In genomic region chr2:11798946-11799495, GRCh38 we compare ENCODE assay signal across 26 cellular contexts.
"Had no signal": no experiment of that assay in that cellular context is flagged by ENCODE, and none has a peak within 500 bp of the region (broad histone marks: within the 10 kb centered on the region; RNA-seq: fewer than 3 reads in every experiment).

No MANE protein-coding gene starts in this region.

- DNase-seq: activated CD4-positive, alpha-beta T cell treated with anti-CD3 and anti-CD28 coated beads for 4 hours; activated CD4-positive, alpha-beta T cell treated with anti-CD3 and anti-CD28 coated beads, Interleukin-2, amount 50 U/mL, for 4 hours; activated naive CD4-positive, alpha-beta T cell treated with Interleukin-2 at 50 U/mL for 16 hours; activated T-cell treated with anti-CD3 and anti-CD28 coated beads, Interleukin-2, amount 50 U/mL, for 72 hours; cerebellar nuclear complex; colonic mucosa; dorsolateral prefrontal cortex; effector memory CD4-positive, alpha-beta T cell; foreskin fibroblast; hypothalamus; immature natural killer cell; kidney; midbrain; naive thymus-derived CD4-positive, alpha-beta T cell; psoas muscle; sigmoid colon; small intestine; stimulated activated CD4-positive, alpha-beta T cell treated with anti-CD3 and anti-CD28 coated beads, Interleukin-4, amount 100 ng/mL, for 24 hours; stimulated activated CD8-positive, alpha-beta memory T cell treated with anti-CD3 and anti-CD28 coated beads, Interleukin-4, amount 100 ng/mL, for 48 hours; stimulated activated naive B cell treated with anti-CD40 and anti-IgM and Interleukin-4, amounts not matched to agents 10 μg/mL and 1 μg/mL and 100 μg/mL, for 72 hours; stomach; thyroid gland; upper lobe of left lung had no signal

- H3K27me3 Mint-ChIP-seq: activated naive CD8-positive, alpha-beta T cell; naive thymus-derived CD4-positive, alpha-beta T cell; stimulated activated naive B cell treated with anti-CD40 and anti-IgM and Interleukin-4, amounts not matched to agents 10 μg/mL and 1 μg/mL and 100 μg/mL, for 72 hours; T-cell had no signal

- H3K9me3 Mint-ChIP-seq: activated T-cell treated with anti-CD3 and anti-CD28 coated beads, Interleukin-2, amount 50 U/mL, for 72 hours; immature natural killer cell; naive thymus-derived CD4-positive, alpha-beta T cell; stimulated activated naive B cell treated with anti-CD40 and anti-IgM and Interleukin-4, amounts not matched to agents 10 μg/mL and 1 μg/mL and 100 μg/mL, for 72 hours; T-cell; T-helper 2 cell treated with Interferon-gamma antibody and Interleukin-4, amounts not matched to agents 5 μg/mL and 100 μg/mL, for 36 hours had no signal

- H3K27ac Mint-ChIP-seq: activated naive CD8-positive, alpha-beta T cell; activated T-cell treated with anti-CD3 and anti-CD28 coated beads, Interleukin-2, amount 50 U/mL, for 72 hours; immature natural killer cell; naive thymus-derived CD4-positive, alpha-beta T cell; stimulated activated naive B cell treated with anti-CD40 and anti-IgM and Interleukin-4, amounts not matched to agents 10 μg/mL and 1 μg/mL and 100 μg/mL, for 72 hours; T-cell; T-helper 2 cell treated with Interferon-gamma antibody and Interleukin-4, amounts not matched to agents 5 μg/mL and 100 μg/mL, for 36 hours had no signal

- ATAC-seq: activated T-cell treated with anti-CD3 and anti-CD28 coated beads, Interleukin-2, amount 50 U/mL, for 72 hours; naive thymus-derived CD4-positive, alpha-beta T cell; psoas muscle; stimulated activated naive B cell treated with anti-CD40 and anti-IgM and Interleukin-4, amounts not matched to agents 10 μg/mL and 1 μg/mL and 100 μg/mL, for 72 hours; T-cell had no signal

- H3K4me3 Mint-ChIP-seq: activated naive CD8-positive, alpha-beta T cell; activated T-cell treated with anti-CD3 and anti-CD28 coated beads, Interleukin-2, amount 50 U/mL, for 72 hours; immature natural killer cell; naive thymus-derived CD4-positive, alpha-beta T cell; stimulated activated naive B cell treated with anti-CD40 and anti-IgM and Interleukin-4, amounts not matched to agents 10 μg/mL and 1 μg/mL and 100 μg/mL, for 72 hours; T-cell; T-helper 2 cell treated with Interferon-gamma antibody and Interleukin-4, amounts not matched to agents 5 μg/mL and 100 μg/mL, for 36 hours had no signal

- H3K4me1 Mint-ChIP-seq: stimulated activated naive B cell treated with anti-CD40 and anti-IgM and Interleukin-4, amounts not matched to agents 10 μg/mL and 1 μg/mL and 100 μg/mL, for 72 hours had no signal
